Comparison of ENCODE assay signal across 28 cellular contexts in genomic region chr12:54059668-54060067, GRCh38. TPM values are rescaled to one million over a fixed set of nuclear protein-coding genes. Genes with fewer than 3 reads are reported as not detected.
"Had no signal": no experiment of that assay in that cellular context is flagged by ENCODE, and none has a peak within 500 bp of the region (broad histone marks: within the 10 kb centered on the region; RNA-seq: fewer than 3 reads in every experiment).

No MANE protein-coding gene starts in this region.

- H3K4me1 Mint-ChIP-seq: activated naive CD8-positive, alpha-beta T cell treated with anti-CD3 and anti-CD28 coated beads for 36 hours had no signal

- H3K27me3 ChIP-seq: breast epithelium, gastrocnemius medialis, ovary, suprapubic skin, uterus had no signal

- H3K27ac Mint-ChIP-seq: activated naive CD8-positive, alpha-beta T cell treated with anti-CD3 and anti-CD28 coated beads for 36 hours; activated T-cell treated with anti-CD3 and anti-CD28 coated beads, Interleukin-2, amount 50 U/mL, for 24 hours; activated T-helper 2 cell treated with anti-CD3 and anti-CD28 coated beads, Interferon-gamma antibody, Interleukin-2, Interleukin-4, amounts not matched to agents 10 μg/mL and 5 μg/mL and 100 μg/mL, durations not matched to agents 14 hours and 24 hours and 36 hours; naive thymus-derived CD4-positive, alpha-beta T cell; stimulated activated effector memory CD8-positive, alpha-beta T cell treated with anti-CD3 and anti-CD28 coated beads, Interleukin-12 subunit alpha, Interleukin-12 subunit beta, amount 100 ng/mL, for 72 hours had no signal

- FAIRE-seq: islet of Langerhans, TTC549 had no signal

- H3K4me3 ChIP-seq: breast epithelium, coronary artery, esophagus squamous epithelium, gastrocnemius medialis, ovary, psoas muscle, right atrium auricular region, stomach, suprapubic skin, transverse colon, uterus had no signal

- H3K9me3 Mint-ChIP-seq: activated naive CD8-positive, alpha-beta T cell treated with anti-CD3 and anti-CD28 coated beads for 36 hours; activated T-cell treated with anti-CD3 and anti-CD28 coated beads, Interleukin-2, amount 50 U/mL, for 24 hours; activated T-helper 2 cell treated with anti-CD3 and anti-CD28 coated beads, Interferon-gamma antibody, Interleukin-2, Interleukin-4, amounts not matched to agents 10 μg/mL and 5 μg/mL and 100 μg/mL, durations not matched to agents 14 hours and 24 hours and 36 hours; central memory CD8-positive, alpha-beta T cell; stimulated activated effector memory CD8-positive, alpha-beta T cell treated with anti-CD3 and anti-CD28 coated beads, Interleukin-12 subunit alpha, Interleukin-12 subunit beta, amount 100 ng/mL, for 72 hours had no signal

- ATAC-seq: gastrocnemius medialis; naive thymus-derived CD4-positive, alpha-beta T cell; psoas muscle; stimulated activated effector memory CD8-positive, alpha-beta T cell treated with anti-CD3 and anti-CD28 coated beads, Interleukin-12 subunit alpha, Interleukin-12 subunit beta, amount 100 ng/mL, for 72 hours had no signal

- H3K9me3 ChIP-seq: breast epithelium, esophagus squamous epithelium, gastrocnemius medialis, ovary, psoas muscle, right atrium auricular region, stomach, suprapubic skin, transverse colon, uterus had no signal

- DNase-seq: activated CD4-positive, alpha-beta T cell treated with anti-CD3 and anti-CD28 coated beads for 1 hour; activated naive CD4-positive, alpha-beta T cell treated with Interleukin-2 at 50 U/mL for 16 hours; activated naive CD8-positive, alpha-beta T cell treated with anti-CD3 and anti-CD28 coated beads for 36 hours; activated T-cell treated with anti-CD3 and anti-CD28 coated beads, Interleukin-2, amount 50 U/mL, for 24 hours; amniotic stem cell; esophagus squamous epithelium; gastrocnemius medialis; hippocampal formation; naive thymus-derived CD4-positive, alpha-beta T cell; ovary; psoas muscle; stimulated activated CD4-positive, alpha-beta T cell treated with anti-CD3 and anti-CD28 coated beads, Interleukin-1b, Interleukin-23, amount 100 ng/mL, for 48 hours; stomach; T-helper 1 cell; transverse colon; uterus; WERI-Rb-1 had no signal

- H3K4me3 Mint-ChIP-seq: activated naive CD8-positive, alpha-beta T cell treated with anti-CD3 and anti-CD28 coated beads for 36 hours; activated T-cell treated with anti-CD3 and anti-CD28 coated beads, Interleukin-2, amount 50 U/mL, for 24 hours; central memory CD8-positive, alpha-beta T cell; naive thymus-derived CD4-positive, alpha-beta T cell; stimulated activated effector memory CD8-positive, alpha-beta T cell treated with anti-CD3 and anti-CD28 coated beads, Interleukin-12 subunit alpha, Interleukin-12 subunit beta, amount 100 ng/mL, for 72 hours had no signal

- H3K36me3 Mint-ChIP-seq: activated naive CD8-positive, alpha-beta T cell treated with anti-CD3 and anti-CD28 coated beads for 36 hours; stimulated activated effector memory CD8-positive, alpha-beta T cell treated with anti-CD3 and anti-CD28 coated beads, Interleukin-12 subunit alpha, Interleukin-12 subunit beta, amount 100 ng/mL, for 72 hours had no signal

- H3K36me3 ChIP-seq: breast epithelium, esophagus squamous epithelium, gastrocnemius medialis, ovary, right atrium auricular region, stomach, suprapubic skin, transverse colon, uterus had no signal

- H3K4me1 ChIP-seq: breast epithelium, gastrocnemius medialis, psoas muscle, right atrium auricular region, suprapubic skin, uterus had no signal

- H3K27ac ChIP-seq: breast epithelium, coronary artery, esophagus squamous epithelium, gastrocnemius medialis, ovary, psoas muscle, right atrium auricular region, suprapubic skin, transverse colon, uterus, WERI-Rb-1 had no signal

RNA-seq across cellular contexts. Expression of gene HOXC4, which starts 6.0 kb away (rescaled TPM):
- total RNA-seq: liver had no signal
- polyA plus RNA-seq: naive thymus-derived CD4-positive, alpha-beta T cell had no signal

RNA-seq across cellular contexts. Expression of gene HOXC5, which starts 26.8 kb away (rescaled TPM):
- total RNA-seq: activated naive CD8-positive, alpha-beta T cell treated with anti-CD3 and anti-CD28 coated beads for 36 hours; activated T-helper 2 cell treated with anti-CD3 and anti-CD28 coated beads, Interferon-gamma antibody, Interleukin-2, Interleukin-4, amounts not matched to agents 10 μg/mL and 5 μg/mL and 100 μg/mL, durations not matched to agents 14 hours and 24 hours and 36 hours; liver; mucosa of gallbladder; naive thymus-derived CD4-positive, alpha-beta T cell; stomach had no signal
- polyA plus RNA-seq: liver; naive thymus-derived CD4-positive, alpha-beta T cell had no signal

RNA-seq across cellular contexts. Expression of gene HOXC6, which starts 31.4 kb away (rescaled TPM):
- total RNA-seq: activated naive CD8-positive, alpha-beta T cell treated with anti-CD3 and anti-CD28 coated beads for 36 hours; activated T-helper 2 cell treated with anti-CD3 and anti-CD28 coated beads, Interferon-gamma antibody, Interleukin-2, Interleukin-4, amounts not matched to agents 10 μg/mL and 5 μg/mL and 100 μg/mL, durations not matched to agents 14 hours and 24 hours and 36 hours; naive thymus-derived CD4-positive, alpha-beta T cell; right atrium auricular region had no signal
- polyA plus RNA-seq: liver; naive thymus-derived CD4-positive, alpha-beta T cell had no signal

RNA-seq across cellular contexts. Expression of gene HOXC8, which starts 50.9 kb away (rescaled TPM):
- total RNA-seq: activated naive CD8-positive, alpha-beta T cell treated with anti-CD3 and anti-CD28 coated beads for 36 hours; activated T-helper 2 cell treated with anti-CD3 and anti-CD28 coated beads, Interferon-gamma antibody, Interleukin-2, Interleukin-4, amounts not matched to agents 10 μg/mL and 5 μg/mL and 100 μg/mL, durations not matched to agents 14 hours and 24 hours and 36 hours; liver; mucosa of gallbladder; naive thymus-derived CD4-positive, alpha-beta T cell; right atrium auricular region; stomach; transverse colon had no signal
- polyA plus RNA-seq: liver; naive thymus-derived CD4-positive, alpha-beta T cell had no signal

RNA-seq across cellular contexts. Expression of gene HOXC9, which starts 59.7 kb away (rescaled TPM):
- total RNA-seq: activated naive CD8-positive, alpha-beta T cell treated with anti-CD3 and anti-CD28 coated beads for 36 hours; activated T-helper 2 cell treated with anti-CD3 and anti-CD28 coated beads, Interferon-gamma antibody, Interleukin-2, Interleukin-4, amounts not matched to agents 10 μg/mL and 5 μg/mL and 100 μg/mL, durations not matched to agents 14 hours and 24 hours and 36 hours; liver; mucosa of gallbladder; naive thymus-derived CD4-positive, alpha-beta T cell; right atrium auricular region; stomach; transverse colon had no signal
- polyA plus RNA-seq: liver; naive thymus-derived CD4-positive, alpha-beta T cell had no signal
